In the genomic region with DNA sequence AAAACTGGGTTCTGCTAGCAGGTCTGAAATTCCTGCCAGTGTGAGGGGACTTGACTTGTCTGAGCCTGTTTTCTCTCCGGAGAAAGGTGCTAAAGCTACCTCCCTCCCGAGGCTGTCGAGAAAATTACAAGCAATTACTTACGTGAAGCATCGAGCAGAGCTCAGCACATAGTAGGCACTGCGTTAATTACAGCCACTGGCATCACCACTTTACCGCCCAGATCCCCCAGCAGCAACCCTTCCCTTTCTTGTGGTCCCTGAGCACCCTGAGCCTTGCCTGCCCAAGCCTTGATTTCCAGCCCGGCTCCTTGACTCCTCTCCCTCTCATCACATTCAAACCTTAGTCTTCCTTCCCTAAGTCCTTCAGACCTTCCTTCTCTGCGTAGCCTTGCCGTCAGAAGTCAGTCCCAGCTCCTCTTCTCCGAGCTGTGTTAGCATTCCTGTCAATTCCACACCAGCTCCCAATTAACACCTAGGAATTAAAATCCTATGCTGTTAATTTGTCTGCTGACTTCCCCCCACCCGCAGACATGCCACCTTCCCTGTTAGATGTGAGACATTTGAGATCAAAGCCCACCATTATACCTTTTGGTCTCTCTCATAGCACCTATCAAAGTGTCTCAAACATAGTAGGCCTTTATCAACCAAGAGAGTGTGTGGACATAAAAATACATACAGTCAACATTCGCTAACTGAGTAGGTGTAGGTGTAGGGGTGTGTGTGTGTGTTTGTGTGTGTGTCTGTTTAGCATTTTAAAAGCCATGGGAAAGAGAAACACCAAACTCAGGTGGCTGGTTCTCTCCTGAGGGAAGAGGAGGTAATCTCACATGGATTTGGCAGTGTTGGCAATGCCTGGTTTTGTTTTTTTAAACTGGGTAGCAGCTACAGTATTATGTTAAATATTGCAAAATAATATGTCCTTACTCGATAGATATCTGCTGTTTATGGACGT, we compare ENCODE assay signal across 22 cellular contexts. TPM values are rescaled to one million over a fixed set of nuclear protein-coding genes. Genes with fewer than 3 reads are reported as not detected.
DNase-seq lines count a peak whose midpoint lies in the region; ATAC-seq, FAIRE-seq and TF ChIP-seq lines count a peak whose summit lies in the region.
"Had no signal": no experiment of that assay in that cellular context is flagged by ENCODE, and none has a peak within 500 bp of the region (broad histone marks: within the 10 kb centered on the region; RNA-seq: fewer than 3 reads in every experiment).

No MANE protein-coding gene starts in this region.

- WGBS in GM12878 (ENCODE audit: insufficient coverage, insufficient replicate concordance, low lambda C conversion rate, missing lambda C conversion rate), result 47% methylated on average over 15 of the region's 15 CpGs
- 82% methylated on average over 15 of the region's 15 CpGs for WGBS in right cardiac atrium

- no peak for TF ChIP-seq EP300 in GM12878 (IDR thresholded peaks at IDR 0.05; ENCODE audit: borderline replicate concordance in 1 of 2, control insufficient read depth in 1 of 2, low read depth in 2 of 2, low read length in 2 of 2)

- H3K36me3 ChIP-seq in HEK293 (ENCODE audit: control insufficient read depth in 2 of 2, insufficient read depth in 1 of 2, low read length in 2 of 2), result no peaks in the 10 kb centered on the region
- no peaks in the 10 kb centered on the region for H3K36me3 ChIP-seq in GM12878 (ENCODE audit: control insufficient read depth in 2 of 2, insufficient read depth in 2 of 2, low read length in 1 of 2)
- H3K36me3 ChIP-seq in iPS-15b (ENCODE audit: control insufficient read depth, insufficient read depth, low read length), result no peaks in the 10 kb centered on the region
- H3K36me3 ChIP-seq: vagina had no signal

- H3K27me3 ChIP-seq in GM12878 (replicated peaks in 1 of 2; ENCODE audit: control insufficient read depth in 2 of 2, insufficient read depth in 2 of 2, low read length in 1 of 2) (peaks cover 13 to 14% of the 10 kb centered on the region in 2 experiments), iPS-15b (ENCODE audit: control insufficient read depth, insufficient read depth, low read length) (peaks cover 74% of the 10 kb centered on the region), right cardiac atrium (ENCODE audit: control insufficient read depth, insufficient read depth) (no peaks in the 10 kb centered on the region)
- H3K27me3 ChIP-seq: vagina had no signal

- H3K27ac ChIP-seq in HEK293 (ENCODE audit: extremely low read depth, low read depth, low read length), result no peak overlapping the region
- H3K27ac ChIP-seq in GM12878 (ENCODE audit: control insufficient read depth, insufficient read depth), result no peak overlapping the region
- H3K27ac ChIP-seq in right cardiac atrium (ENCODE audit: low read length), result no peak overlapping the region
- H3K27ac ChIP-seq: C4-2B, vagina had no signal

- H3K9me3 ChIP-seq in HEK293 (ENCODE audit: control insufficient read depth, insufficient read depth, low read depth, low read length) (no peaks in the 10 kb centered on the region), GM12878 (replicated peaks; ENCODE audit: control insufficient read depth, insufficient read depth, low read length) (no peaks in the 10 kb centered on the region), iPS-15b (ENCODE audit: control insufficient read depth, insufficient read depth, low read length) (no peaks in the 10 kb centered on the region), right cardiac atrium (ENCODE audit: control insufficient read depth, low read length) (no peaks in the 10 kb centered on the region)
- H3K9me3 ChIP-seq: vagina had no signal

- H3K4me3 ChIP-seq in HEK293 (ENCODE audit: low read depth, low read length), result no peak overlapping the region
- H3K4me3 ChIP-seq in GM12878, result no peak overlapping the region
- peak overlapping the region; percentile 28 for H3K4me3 ChIP-seq in iPS-15b (ENCODE audit: low read depth, low read length)
- H3K4me3 ChIP-seq in right cardiac atrium (ENCODE audit: low read length), result no peak overlapping the region
- H3K4me3 ChIP-seq: lung, vagina had no signal

- H3K9ac ChIP-seq in GM12878 (ENCODE audit: control insufficient read depth, insufficient read depth, low read length) (no peak overlapping the region), iPS-15b (ENCODE audit: low read depth, low read length) (no peak overlapping the region)

- no peaks in the 10 kb centered on the region for H4K20me1 ChIP-seq in GM12878 (ENCODE audit: control insufficient read depth, insufficient read depth)

- peak; percentile 48 for FAIRE-seq in D721Med (lab: Jason Lieb, UNC)
- FAIRE-seq in GM12878 (lab: Jason Lieb, UNC), result no peak
- FAIRE-seq: islet of Langerhans had no signal

- ATAC-seq in GM12878 (no peak), HG03025 (IDR thresholded peaks at IDR 0.05; ENCODE audit: low FRiP score, unreplicated experiment) (no peak), HG02763 (IDR thresholded peaks at IDR 0.05; ENCODE audit: unreplicated experiment) (no peak), right cardiac atrium (no peak)
- ATAC-seq: stimulated activated naive B cell treated with anti-CD40 and anti-IgM and Interleukin-4, amounts not matched to agents 10 μg/mL and 1 μg/mL and 100 μg/mL, for 72 hours had no signal

- TF ChIP-seq CTCF in D721Med (IDR thresholded peaks at IDR 0.05; ENCODE audit: insufficient read depth, missing control alignments), result no peak
- TF ChIP-seq CTCF in HEK293 (tag by site-specific recombination; IDR thresholded peaks at IDR 0.05), result no peak
- no peak for TF ChIP-seq CTCF in GM12878 (IDR thresholded peaks at IDR 0.05 in 2 of 3, conservative IDR thresholded peaks at IDR 0.05 in 1 of 3; ENCODE audit: control insufficient read depth in 2 of 3, extremely low read depth in 1 of 3, insufficient read depth in 1 of 3, low read depth in 3 of 3, low read length in 3 of 3)

- DNase-seq in D721Med (ENCODE audit: insufficient read length, low spot score) (no peak), GM12878 (ENCODE audit: low read depth, low spot score) (no peak), right cardiac atrium (no peak), NOMO-1 (lab: John Stamatoyannopoulos, UW; ENCODE audit: unreplicated experiment in 2 of 2) (no peak)
- DNase-seq: activated CD4-positive, alpha-beta T cell treated with anti-CD3 and anti-CD28 coated beads for 1 hour; activated naive CD4-positive, alpha-beta T cell treated with anti-CD3 and anti-CD28 coated beads, Interleukin-2, amount 50 U/mL, for 16 hours; erythroblast; foreskin fibroblast; NCI-H1694 treated with DMSO at 0.1 percent for 48 hours; nucleus accumbens; stimulated activated CD4-positive, alpha-beta T cell treated with anti-CD3 and anti-CD28 coated beads, Interleukin-2, amount 100 ng/mL, for 48 hours; stimulated activated naive B cell treated with anti-CD40 and anti-IgM and Interleukin-4, amounts not matched to agents 10 μg/mL and 1 μg/mL and 100 μg/mL, for 72 hours had no signal

- no peak overlapping the region for H2AFZ ChIP-seq in GM12878 (ENCODE audit: control insufficient read depth, low read depth, low read length)

- intact Hi-C loops in GM12878 (cut with micrococcal nuclease; ENCODE audit: unreplicated experiment) (no loop called here), right cardiac atrium (cut with DNase I) (no loop called here)

- POLR2A ChIA-PET in HEK293 (lab: Yijun Ruan, JAX), result no interaction called here
- POLR2A ChIA-PET in GM12878 (lab: Charles Lee), result no interaction called here

- SMC1A ChIA-PET in GM12878 (lab: Charles Lee; ENCODE audit: uncharacterized antibody, unreplicated experiment), result interaction anchor here (0.9 to 12.3 kb wide), 2 partner anchors 16 to 64 kb away, joined by 3 to 249 read pairs; no protein-coding TSS in a partner anchor

- TF ChIP-seq POLR2A in GM12878 (IDR thresholded peaks at IDR 0.05; ENCODE audit: low read depth, low read length), result no peak

- no peak for TF ChIP-seq RAD21 in GM12878 (IDR thresholded peaks at IDR 0.05; ENCODE audit: insufficient read depth, low read depth, low read length)

- CTCF ChIA-PET in HEK293 (lab: Yijun Ruan, JAX) (interaction anchor here (0.6 to 11.1 kb wide), 8 partner anchors 15 to 713 kb away, joined by 3 to 556 read pairs (median 3); no protein-coding TSS in a partner anchor), GM12878 (lab: Yijun Ruan, JAX) (interaction anchor here (1.1 to 10.8 kb wide), 4 partner anchors 13 to 718 kb away, joined by 4 to 480 read pairs (median 39); no protein-coding TSS in a partner anchor)

- H3K4me2 ChIP-seq in GM12878 (ENCODE audit: control insufficient read depth, insufficient read depth), result no peak overlapping the region

- RAD21 ChIA-PET in GM12878 (lab: Charles Lee; ENCODE audit: unreplicated experiment), result interaction anchor here (0.9 kb wide), 1 partner anchor 68 kb away, joined by 5 read pairs; no protein-coding TSS in a partner anchor

- in situ Hi-C loops in GM12878 (cut with MboI), result loop anchor here (5.0 to 10.0 kb wide), 2 partner anchors 69 to 446 kb away; no protein-coding TSS in a partner anchor

- H3K79me2 ChIP-seq in GM12878 (ENCODE audit: control insufficient read depth, insufficient read depth, low read length), result no peaks in the 10 kb centered on the region

- no TSS peak for BruUV-seq in GM12878 (replicated peaks; lab: Mats Ljungman, UMichigan)

- H3K4me1 ChIP-seq in HEK293 (ENCODE audit: control insufficient read depth, insufficient read depth, low read length) (no peaks in the 10 kb centered on the region), GM12878 (ENCODE audit: control insufficient read depth, insufficient read depth, low read length) (no peaks in the 10 kb centered on the region), iPS-15b (ENCODE audit: control insufficient read depth, insufficient read depth, low read length) (peaks cover 8% of the 10 kb centered on the region), right cardiac atrium (ENCODE audit: control insufficient read depth, insufficient read depth, low read length) (no peaks in the 10 kb centered on the region)

RNA-seq across cellular contexts. Expression of a gene that starts 2.8 kb away (rescaled TPM):
- total RNA-seq in GM12878 (2013; cell fraction: nucleolus; rRNA removed), result 0.23 TPM in 1 of 2 replicates, not detected in the other
- not detected in 2 replicates for total RNA-seq in GM12878 (2014; rRNA removed)
- total RNA-seq in GM12878 (2014; rRNA removed; fragmentation: Illumina TruSeq; extraction: Trizol), result not detected in 2 replicates
- not detected in 2 replicates for total RNA-seq in GM12878 (2021)
- not detected for polyA plus RNA-seq in GM12878 (2011; ENCODE audit: low read depth)
- polyA plus RNA-seq in GM12878 (2011; rRNA removed), result 0.03 TPM in 1 of 2 replicates, not detected in the other
- 0.01 and 0.02 TPM in 2 replicates for polyA plus RNA-seq in GM12878 (2011; cell fraction: cytosol; rRNA removed)
- 0.07 TPM in 1 of 2 replicates, not detected in the other for polyA plus RNA-seq in GM12878 (2011; cell fraction: nucleus; rRNA removed)
- not detected in 2 replicates for polyA plus RNA-seq in GM12878 (2012)
- not detected in 2 replicates for polyA plus RNA-seq in GM12878 (2014; fragmentation: Illumina TruSeq; extraction: Trizol)
- not detected for polyA plus RNA-seq in GM12878 (2014; fragmentation: Nextera tagmentation; extraction: Ambion mirVana)
- polyA plus RNA-seq in GM12878 (2014; rRNA removed), result not detected in 2 replicates
- polyA plus RNA-seq in GM12878 (2016; fragmentation: Nextera tagmentation; extraction: Ambion mirVana), result under 1 TPM in 1 of 2 experiments, not detected in 1; 0.03 TPM
- polyA minus RNA-seq in GM12878 (2011; rRNA and poly(A)+ RNA removed), result 0.05 TPM in 1 of 2 replicates, not detected in the other
- not detected in 2 replicates for polyA minus RNA-seq in GM12878 (2011; cell fraction: cytosol; rRNA and poly(A)+ RNA removed)
- polyA minus RNA-seq in GM12878 (2011; cell fraction: nucleus; rRNA and poly(A)+ RNA removed), result not detected in 2 replicates
- 10 to 100 TPM in 3 of 4 donors, 1 to 10 TPM in 1; 9.3 to 30.0 (median 24.0) TPM for total RNA-seq in right cardiac atrium
- 15.8 TPM for polyA plus RNA-seq in right cardiac atrium
- total RNA-seq: H4 had no signal

RNA-seq across cellular contexts. Expression of a gene that starts 21.2 kb away (rescaled TPM):
- total RNA-seq in GM12878 (2013; cell fraction: nucleolus; rRNA removed), result 0.31 and 0.42 TPM in 2 replicates
- not detected in 2 replicates for total RNA-seq in GM12878 (2014; rRNA removed)
- total RNA-seq in GM12878 (2014; rRNA removed; fragmentation: Illumina TruSeq; extraction: Trizol), result not detected in 2 replicates
- not detected in 2 replicates for total RNA-seq in GM12878 (2021)
- 0.07 TPM for polyA plus RNA-seq in GM12878 (2011; ENCODE audit: low read depth)
- not detected in 2 replicates for polyA plus RNA-seq in GM12878 (2011; rRNA removed)
- polyA plus RNA-seq in GM12878 (2011; cell fraction: cytosol; rRNA removed), result not detected in 2 replicates
- polyA plus RNA-seq in GM12878 (2011; cell fraction: nucleus; rRNA removed), result 0.06 TPM in 1 of 2 replicates, not detected in the other
- 0.06 TPM in 1 of 2 replicates, not detected in the other for polyA plus RNA-seq in GM12878 (2012)
- polyA plus RNA-seq in GM12878 (2014; fragmentation: Illumina TruSeq; extraction: Trizol), result not detected in 2 replicates
- not detected for polyA plus RNA-seq in GM12878 (2014; fragmentation: Nextera tagmentation; extraction: Ambion mirVana)
- not detected in 2 replicates for polyA plus RNA-seq in GM12878 (2014; rRNA removed)
- not detected for polyA plus RNA-seq in GM12878 (2016; fragmentation: Nextera tagmentation; extraction: Ambion mirVana)
- not detected in 2 replicates for polyA minus RNA-seq in GM12878 (2011; rRNA and poly(A)+ RNA removed)
- polyA minus RNA-seq in GM12878 (2011; cell fraction: cytosol; rRNA and poly(A)+ RNA removed), result not detected in 2 replicates
- not detected in 2 replicates for polyA minus RNA-seq in GM12878 (2011; cell fraction: nucleus; rRNA and poly(A)+ RNA removed)
- under 1 TPM in 1 of 4 donors, not detected in 3; 0.17 TPM for total RNA-seq in right cardiac atrium
- polyA plus RNA-seq in right cardiac atrium, result 0.09 TPM
- total RNA-seq: H4, temporal lobe had no signal

RNA-seq across cellular contexts. Expression of a gene that starts 54.4 kb away (rescaled TPM):
- not detected in 2 replicates for total RNA-seq in GM12878 (2013; cell fraction: nucleolus; rRNA removed)
- total RNA-seq in GM12878 (2014; rRNA removed) (not detected in 2 replicates), GM12878 (2014; rRNA removed; fragmentation: Illumina TruSeq; extraction: Trizol) (not detected in 2 replicates), GM12878 (2021) (not detected in 2 replicates), right cardiac atrium (not detected)
- not detected for polyA plus RNA-seq in GM12878 (2011; ENCODE audit: low read depth)
- polyA plus RNA-seq in GM12878 (2011; rRNA removed) (0.01 TPM in 1 of 2 replicates, not detected in the other), GM12878 (2014; fragmentation: Illumina TruSeq; extraction: Trizol) (not detected in 2 replicates), GM12878 (2014; fragmentation: Nextera tagmentation; extraction: Ambion mirVana) (not detected), GM12878 (2014; rRNA removed) (not detected in 2 replicates), GM12878 (2016; fragmentation: Nextera tagmentation; extraction: Ambion mirVana) (not detected), right cardiac atrium (0.05 TPM)
- 0.01 TPM in 1 of 2 replicates, not detected in the other for polyA plus RNA-seq in GM12878 (2011; cell fraction: cytosol; rRNA removed)
- 0.03 TPM in 1 of 2 replicates, not detected in the other for polyA plus RNA-seq in GM12878 (2011; cell fraction: nucleus; rRNA removed)
- not detected in 2 replicates for polyA plus RNA-seq in GM12878 (2012)
- not detected in 2 replicates for polyA minus RNA-seq in GM12878 (2011; rRNA and poly(A)+ RNA removed)
- not detected in 2 replicates for polyA minus RNA-seq in GM12878 (2011; cell fraction: cytosol; rRNA and poly(A)+ RNA removed)
- not detected in 2 replicates for polyA minus RNA-seq in GM12878 (2011; cell fraction: nucleus; rRNA and poly(A)+ RNA removed)
- total RNA-seq: H4 had no signal

Comparison
In these comparisons a context has a peak if more than half of its experiments do, and no peak if none do; other contexts are left out.
1. RNA of a gene that starts 2.8 kb away (total RNA-seq): 9.3 to 30.0 TPM in right cardiac atrium; 0.23 TPM in GM12878; every median in the first group is over 4 times any median in the second.